Comparison of ENCODE assay signal across 12 cellular contexts in the genomic region with DNA sequence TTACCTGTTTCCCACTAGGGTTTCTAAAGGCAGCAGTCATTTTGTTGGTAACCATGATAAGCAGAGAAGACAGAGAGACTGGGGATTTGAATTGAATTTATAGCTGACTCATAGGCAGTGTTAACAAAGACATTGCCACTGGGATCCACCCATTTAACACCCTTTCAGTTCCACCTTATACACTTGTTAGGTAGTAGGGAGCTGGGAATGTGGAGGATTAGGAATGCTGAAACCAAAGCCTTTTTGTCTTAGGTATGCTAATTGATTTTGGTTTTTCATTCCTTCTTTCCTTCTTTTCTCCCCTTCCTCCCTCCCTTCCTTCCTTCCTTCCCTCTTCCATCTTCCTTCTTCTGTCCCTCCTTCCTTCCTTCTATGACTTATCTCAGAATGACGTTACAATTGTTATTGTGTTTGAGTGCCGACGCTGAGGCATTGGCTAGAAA. TPM values are rescaled to one million over a fixed set of nuclear protein-coding genes. Genes with fewer than 3 reads are reported as not detected.
A peak's percentile ranks its signal among the peaks of the same experiment; 100 is the strongest.
DNase-seq lines count a peak whose midpoint lies in the region; ATAC-seq, FAIRE-seq and TF ChIP-seq lines count a peak whose summit lies in the region.
"Had no signal": no experiment of that assay in that cellular context is flagged by ENCODE, and none has a peak within 500 bp of the region (broad histone marks: within the 10 kb centered on the region; RNA-seq: fewer than 3 reads in every experiment).

No MANE protein-coding gene starts in this region.

- no peak overlapping the region for H2BK120ac ChIP-seq in IMR-90 (ENCODE audit: low read depth, low read length)

- H3K36me3 ChIP-seq in GM23338 (ENCODE audit: insufficient read depth), result no peaks in the 10 kb centered on the region
- H3K36me3 ChIP-seq in IMR-90 (ENCODE audit: control insufficient read depth, insufficient read depth, low read length), result no peaks in the 10 kb centered on the region
- H3K36me3 ChIP-seq in astrocyte (ENCODE audit: insufficient read depth, low read length), result no peaks in the 10 kb centered on the region
- H3K36me3 ChIP-seq in HepG2 (replicated peaks in 1 of 2; ENCODE audit: control insufficient read depth in 1 of 2, insufficient read depth in 2 of 2, low read length in 2 of 2), result no peaks in the 10 kb centered on the region
- H3K36me3 ChIP-seq: lower lobe of right lung, transverse colon had no signal

- dilution Hi-C loops in IMR-90 (cut with HindIII; ENCODE audit: low sequenced_read_pairs, unreplicated experiment), result no loop called here

- TF ChIP-seq RAD21 in IMR-90 (IDR thresholded peaks at IDR 0.05; ENCODE audit: low read length) (no peak), HepG2 (CRISPR knock-in tag; IDR thresholded peaks at IDR 0.05) (no peak)

- no peak overlapping the region for H3K14ac ChIP-seq in IMR-90 (replicated peaks; ENCODE audit: low read depth, low read length)

- no peak overlapping the region for H4K8ac ChIP-seq in IMR-90 (ENCODE audit: low read depth in 2 of 2, low read length in 2 of 2)

- H3K9me3 ChIP-seq in IMR-90 (ENCODE audit: control insufficient read depth, insufficient read depth, low read length) (peaks cover 6% of the 10 kb centered on the region; the same call in 1 of the 2 replicates), astrocyte (ENCODE audit: insufficient read depth, low read depth, low read length) (no peaks in the 10 kb centered on the region), HepG2 (ENCODE audit: low read length) (no peaks in the 10 kb centered on the region)
- H3K9me3 ChIP-seq: lower lobe of right lung, transverse colon had no signal

- H3K27ac ChIP-seq in GM23338 (ENCODE audit: low read depth) (no peak overlapping the region), IMR-90 (ENCODE audit: insufficient read depth, low read length) (no peak overlapping the region), astrocyte (ENCODE audit: low read depth, low read length) (no peak overlapping the region), HepG2 (ENCODE audit: extremely low read length, insufficient read depth, low read length) (no peak overlapping the region)
- H3K27ac ChIP-seq: lower lobe of right lung, transverse colon had no signal

- 0 out of 2 replicates have a peak overlapping the region, but pooled peaks have one; percentile 6 for H3K4me3 ChIP-seq in GM23338
- H3K4me3 ChIP-seq in IMR-90 (ENCODE audit: insufficient read depth, low read depth, low read length), result no peak overlapping the region
- no peak overlapping the region for H3K4me3 ChIP-seq in astrocyte (ENCODE audit: insufficient read depth, low read depth, low read length)
- H3K4me3 ChIP-seq in HepG2 (replicated peaks in 1 of 3; ENCODE audit: insufficient read depth in 1 of 3, low read depth in 2 of 3, low read length in 3 of 3), result no peak overlapping the region
- H3K4me3 ChIP-seq: lower lobe of right lung, transverse colon had no signal

- H2BK5ac ChIP-seq in IMR-90 (ENCODE audit: low read depth, low read length, poor library complexity, severe bottlenecking), result no peak overlapping the region

- H3K27me3 Mint-ChIP-seq in GM23338 (ENCODE audit: insufficient read depth, low read depth, poor library complexity) (no peaks in the 10 kb centered on the region), astrocyte (ENCODE audit: low read depth, unreplicated experiment) (no peaks in the 10 kb centered on the region)

- no peak overlapping the region for H3K9ac ChIP-seq in IMR-90 (ENCODE audit: low read depth, low read length)
- no peak overlapping the region for H3K9ac ChIP-seq in astrocyte (ENCODE audit: low read length)
- H3K9ac ChIP-seq in HepG2 (ENCODE audit: insufficient read depth, low read depth, low read length), result no peak overlapping the region

- peak overlapping the region; percentile 60; the same call in 1 of the 3 replicates for H2BK15ac ChIP-seq in IMR-90 (ENCODE audit: low read depth, low read length)

- H3F3A ChIP-seq in GM23338 (replicated peaks; ENCODE audit: low read depth), result no peaks in the 10 kb centered on the region

- H3K36me3 Mint-ChIP-seq in GM23338 (ENCODE audit: low read depth) (no peaks in the 10 kb centered on the region), astrocyte (ENCODE audit: low read depth, unreplicated experiment) (no peaks in the 10 kb centered on the region)

- H3K4me2 ChIP-seq in GM23338 (peak overlapping the region; percentile 6), IMR-90 (ENCODE audit: low read depth, low read length) (no peak overlapping the region), astrocyte (ENCODE audit: low read length) (no peak overlapping the region), HepG2 (ENCODE audit: low read depth, low read length) (no peak overlapping the region)

- H3K27ac Mint-ChIP-seq in GM23338 (peak overlapping the region; percentile 95), astrocyte (ENCODE audit: unreplicated experiment) (no peak overlapping the region)

- H3K79me1 ChIP-seq in IMR-90 (ENCODE audit: low read depth in 1 of 2, low read length in 2 of 2), result no peaks in the 10 kb centered on the region

- BruUV-seq in IMR-90 (replicated peaks; lab: Mats Ljungman, UMichigan), result no TSS peak
- BruUV-seq in HepG2 (replicated peaks; lab: Mats Ljungman, UMichigan), result no TSS peak

- H4K91ac ChIP-seq in IMR-90 (ENCODE audit: insufficient read depth, low read depth, low read length), result no peak overlapping the region

- H2AFZ ChIP-seq in GM23338 (no peak overlapping the region), IMR-90 (replicated peaks; ENCODE audit: low read length, poor library complexity) (no peak overlapping the region), astrocyte (ENCODE audit: low read depth, low read length) (peak overlapping the region; percentile 0), HepG2 (ENCODE audit: low read length) (no peak overlapping the region)

- peaks cover 17% of the 10 kb centered on the region for H3K4me1 Mint-ChIP-seq in GM23338
- H3K4me1 Mint-ChIP-seq in astrocyte (ENCODE audit: low read depth, unreplicated experiment), result peaks cover 5% of the 10 kb centered on the region

- H3K79me2 ChIP-seq in GM23338 (replicated peaks; ENCODE audit: insufficient read depth), result no peaks in the 10 kb centered on the region
- H3K79me2 ChIP-seq in astrocyte (ENCODE audit: insufficient read depth, low read length), result no peaks in the 10 kb centered on the region
- no peaks in the 10 kb centered on the region for H3K79me2 ChIP-seq in HepG2 (ENCODE audit: insufficient read depth, low read length)

- POLR2A ChIA-PET in IMR-90 (lab: Charles Lee; ENCODE audit: unreplicated experiment), result no interaction called here
- POLR2A ChIA-PET in HepG2 (lab: Yijun Ruan, JAX), result no interaction called here

- H2AK9ac ChIP-seq in IMR-90 (replicated peaks; ENCODE audit: low read depth, low read length, poor library complexity), result no peak overlapping the region

- peaks cover 4% of the 10 kb centered on the region; the same call in 1 of the 2 replicates for H3K4me1 ChIP-seq in GM23338 (ENCODE audit: insufficient read depth)
- H3K4me1 ChIP-seq in IMR-90 (ENCODE audit: control insufficient read depth, insufficient read depth, low read length), result peaks cover 5% of the 10 kb centered on the region; the same call in 1 of the 2 replicates
- peaks cover 5% of the 10 kb centered on the region for H3K4me1 ChIP-seq in astrocyte (ENCODE audit: insufficient read depth, low read length)
- peaks cover 18% of the 10 kb centered on the region for H3K4me1 ChIP-seq in HepG2 (ENCODE audit: insufficient read depth, low read length)

- no peak overlapping the region for H2AK5ac ChIP-seq in IMR-90 (ENCODE audit: low read depth, low read length)

- H3K9me2 ChIP-seq in GM23338 (ENCODE audit: insufficient read depth), result no peaks in the 10 kb centered on the region

- H3K56ac ChIP-seq in IMR-90 (ENCODE audit: extremely low read depth, insufficient read depth, low read length), result no peak overlapping the region

- ATAC-seq in GM23338 (peak; percentile 97), IMR-90 (ENCODE audit: low read depth) (no peak), HepG2 (no peak)
- ATAC-seq: lower lobe of right lung had no signal

- no peak overlapping the region; the same call in 1 of the 2 replicates for H3K18ac ChIP-seq in IMR-90 (ENCODE audit: low read depth, low read length)

- peak; percentile 87 for DNase-seq in GM23338 (ENCODE audit: low spot score)
- no peak for DNase-seq in IMR-90
- no peak for DNase-seq in astrocyte (ENCODE audit: low read depth)
- peak; percentile 28 for DNase-seq in iris pigment epithelial cell (ENCODE audit: low read depth)
- no peak for DNase-seq in T-helper 1 cell
- no peak for DNase-seq in HepG2 (ENCODE audit: low spot score)
- DNase-seq in dedifferentiated amniotic fluid mesenchymal stem cell (ENCODE audit: extremely low spot score), result no peak
- DNase-seq in SIG-M5 (lab: John Stamatoyannopoulos, UW), result no peak
- DNase-seq: activated T-cell treated with anti-CD3 and anti-CD28 coated beads, Interleukin-2, amount 50 U/mL, for 48 hours; effector CD4-positive, alpha-beta T cell; lower lobe of right lung; transverse colon had no signal

- CTCF ChIA-PET in IMR-90 (lab: Yijun Ruan, JAX), result interaction anchor here (0.6 kb wide), 1 partner anchor 16 kb away, joined by 5 read pairs; no protein-coding TSS in a partner anchor
- CTCF ChIA-PET in HepG2 (lab: Yijun Ruan, JAX; ENCODE audit: low intra/inter-chr PET ratio, low total read pairs), result no interaction called here

- peaks cover 3% of the 10 kb centered on the region; the same call in 1 of the 2 replicates for H3K9me1 ChIP-seq in IMR-90 (ENCODE audit: insufficient read depth, low read length)

- 0 out of 2 replicates have a peak overlapping the region, but pooled peaks have one; percentile 20 for H3K4ac ChIP-seq in IMR-90 (ENCODE audit: low read depth, low read length)

- H3K9me3 Mint-ChIP-seq in GM23338 (no peaks in the 10 kb centered on the region), astrocyte (ENCODE audit: unreplicated experiment) (no peaks in the 10 kb centered on the region)

- H3K23ac ChIP-seq in IMR-90 (ENCODE audit: low read depth, low read length), result no peak overlapping the region; the same call in 1 of the 2 replicates

- no CpG with 5 or more reads among the region's 3 CpGs for WGBS in IMR-90 (ENCODE audit: extremely low coverage in 2 of 2, insufficient read length in 1 of 2), 2 experiments
- WGBS in HepG2 (ENCODE audit: low lambda C conversion rate), result 61% methylated on average over 3 of the region's 3 CpGs

- no peak overlapping the region for H4K5ac ChIP-seq in IMR-90 (ENCODE audit: low read depth, low read length)

- intact Hi-C loops in IMR-90 (cut with micrococcal nuclease) (no loop called here), HepG2 (cut with micrococcal nuclease; ENCODE audit: unreplicated experiment) (no loop called here)

- TF ChIP-seq POLR2A in IMR-90 (IDR thresholded peaks at IDR 0.05; ENCODE audit: low read depth, low read length) (no peak), HepG2 (IDR thresholded peaks at IDR 0.05; ENCODE audit: insufficient read depth in 1 of 2, low read depth in 2 of 2, low read length in 2 of 2) (no peak)

- no peak for TF ChIP-seq EP300 in HepG2 (IDR thresholded peaks at IDR 0.05; ENCODE audit: low read depth in 2 of 2, low read length in 2 of 2)
- no peak for TF ChIP-seq EP300 in HepG2 (CRISPR knock-in tag; IDR thresholded peaks at IDR 0.05; ENCODE audit: borderline replicate concordance)

- in situ Hi-C loops in IMR-90 (cut with MboI; ENCODE audit: low sequenced_read_pairs), result no loop called here
- in situ Hi-C loops in HepG2 (cut with HindIII; ENCODE audit: extremely low pct_ligation_motif_present, low pct_unique_long_range_greater_than_20kb), result no loop called here

- FAIRE-seq in astrocyte (lab: Jason Lieb, UNC) (no peak), HepG2 (lab: Jason Lieb, UNC) (no peak)

- no peaks in the 10 kb centered on the region for H4K20me1 ChIP-seq in GM23338 (replicated peaks; ENCODE audit: insufficient read depth)
- no peaks in the 10 kb centered on the region for H4K20me1 ChIP-seq in IMR-90 (ENCODE audit: insufficient read depth, low read length)
- H4K20me1 ChIP-seq in astrocyte (ENCODE audit: insufficient read depth, low read length), result no peaks in the 10 kb centered on the region
- H4K20me1 ChIP-seq in HepG2 (ENCODE audit: insufficient read depth, low read length), result no peaks in the 10 kb centered on the region

- H2BK20ac ChIP-seq in IMR-90 (ENCODE audit: low read depth, low read length), result no peak overlapping the region

- peak overlapping the region; percentile 65 for H3K4me3 Mint-ChIP-seq in GM23338
- H3K4me3 Mint-ChIP-seq in astrocyte (ENCODE audit: unreplicated experiment), result no peak overlapping the region

- H3K27me3 ChIP-seq in GM23338 (ENCODE audit: insufficient read depth), result no peaks in the 10 kb centered on the region
- no peaks in the 10 kb centered on the region for H3K27me3 ChIP-seq in IMR-90 (ENCODE audit: control insufficient read depth, insufficient read depth, low read length)
- no peaks in the 10 kb centered on the region for H3K27me3 ChIP-seq in astrocyte (ENCODE audit: insufficient read depth, low read length)
- H3K27me3 ChIP-seq in HepG2 (ENCODE audit: control insufficient read depth in 1 of 2, insufficient read depth in 2 of 2, low read length in 2 of 2), result no peaks in the 10 kb centered on the region; a peak in 1 of 5 replicates
- H3K27me3 ChIP-seq: transverse colon had no signal

- no peak for TF ChIP-seq CTCF in GM23338 (conservative IDR thresholded peaks at IDR 0.05; ENCODE audit: low read depth in 2 of 2)
- no peak for TF ChIP-seq CTCF in IMR-90 (conservative IDR thresholded peaks at IDR 0.05; ENCODE audit: low read depth, low read length)
- no peak for TF ChIP-seq CTCF in astrocyte (IDR thresholded peaks at IDR 0.05; ENCODE audit: insufficient read depth, low read depth, low read length)
- no peak for TF ChIP-seq CTCF in HepG2 (CRISPR knock-in tag; IDR thresholded peaks at IDR 0.05)

RNA-seq across cellular contexts. Expression of a gene that starts 7.5 kb away (rescaled TPM):
- total RNA-seq in GM23338 (2014; rRNA removed; shearing (Covaris generic)), result 6.5 and 15.6 TPM in 2 replicates
- polyA plus RNA-seq in GM23338 (2016; fragmentation: Nextera tagmentation; extraction: Ambion mirVana), result 16.7 and 24.8 TPM in 2 replicates
- 26.9 and 54.4 TPM in 2 replicates for total RNA-seq in IMR-90 (2012; rRNA removed)
- polyA plus RNA-seq in IMR-90 (2012; rRNA removed), result 10.2 and 13.9 TPM in 2 replicates
- 2.6 and 3.4 TPM in 2 replicates for polyA plus RNA-seq in IMR-90 (2012; cell fraction: cytosol; rRNA removed)
- polyA plus RNA-seq in IMR-90 (2012; cell fraction: nucleus; rRNA removed; ENCODE audit: low replicate concordance), result 1.7 and 10.9 TPM in 2 replicates
- total RNA-seq in astrocyte, result 80.3 and 80.4 TPM in 2 replicates
- total RNA-seq in HepG2 (2016; rRNA removed; fragmentation: Illumina TruSeq; extraction: Trizol), result 12.6 and 17.5 TPM in 2 replicates
- total RNA-seq in HepG2 (2016; cell fraction: cytosol; rRNA removed; fragmentation: Illumina TruSeq; extraction: Trizol; ENCODE audit: low read depth), result 27.4 and 31.9 TPM in 2 replicates
- 13.3 and 18.2 TPM in 2 replicates for total RNA-seq in HepG2 (2016; cell fraction: insoluble cytoplasmic fraction; rRNA removed; fragmentation: Illumina TruSeq; extraction: Trizol)
- 12.8 and 14.6 TPM in 2 replicates for total RNA-seq in HepG2 (2016; cell fraction: membrane; rRNA removed; fragmentation: Illumina TruSeq; extraction: Trizol)
- 24.1 and 25.1 TPM in 2 replicates for total RNA-seq in HepG2 (2016; cell fraction: nucleus; rRNA removed; fragmentation: Illumina TruSeq; extraction: Trizol)
- 3.6 and 4.0 TPM in 2 replicates for polyA plus RNA-seq in HepG2 (2011; rRNA removed)
- polyA plus RNA-seq in HepG2 (2011; cell fraction: cytosol; rRNA removed), result 2.4 and 2.8 TPM in 2 replicates
- polyA plus RNA-seq in HepG2 (2011; cell fraction: nucleus; rRNA removed), result 1.9 and 2.6 TPM in 2 replicates
- polyA plus RNA-seq in HepG2 (2012), result 2.4 and 3.1 TPM in 2 replicates
- 0.24 and 0.27 TPM in 2 replicates for polyA plus RNA-seq in HepG2 (2016; cell fraction: cytosol; fragmentation: Illumina TruSeq; extraction: Trizol; ENCODE audit: low read depth)
- 7.3 and 10.4 TPM in 2 replicates for polyA plus RNA-seq in HepG2 (2016; cell fraction: insoluble cytoplasmic fraction; fragmentation: Illumina TruSeq; extraction: Trizol; ENCODE audit: low read depth)
- 1.1 and 1.3 TPM in 2 replicates for polyA plus RNA-seq in HepG2 (2016; cell fraction: membrane; fragmentation: Illumina TruSeq; extraction: Trizol; ENCODE audit: low read depth)
- 6.1 and 7.9 TPM in 2 replicates for polyA plus RNA-seq in HepG2 (2016; cell fraction: nucleus; fragmentation: Illumina TruSeq; extraction: Trizol; ENCODE audit: insufficient read depth, low read depth)
- polyA minus RNA-seq in HepG2 (2011; rRNA and poly(A)+ RNA removed; ENCODE audit: low replicate concordance), result 4.4 and 9.0 TPM in 2 replicates
- polyA minus RNA-seq in HepG2 (2011; cell fraction: cytosol; rRNA and poly(A)+ RNA removed), result 7.7 and 10.7 TPM in 2 replicates
- polyA minus RNA-seq in HepG2 (2011; cell fraction: nucleus; rRNA and poly(A)+ RNA removed), result 26.5 and 26.9 TPM in 2 replicates

RNA-seq across cellular contexts. Expression of a gene that starts 39.5 kb away (rescaled TPM):
- 2,030 and 2,182 TPM in 2 replicates for total RNA-seq in GM23338 (2014; rRNA removed; shearing (Covaris generic))
- polyA plus RNA-seq in GM23338 (2016; fragmentation: Nextera tagmentation; extraction: Ambion mirVana) (3,547 and 4,172 TPM in 2 replicates), IMR-90 (2012; rRNA removed) (1,239 and 1,406 TPM in 2 replicates), HepG2 (2011; rRNA removed) (2,158 and 2,520 TPM in 2 replicates)
- total RNA-seq in IMR-90 (2012; rRNA removed) (1,679 and 1,907 TPM in 2 replicates), astrocyte (741 and 846 TPM in 2 replicates), HepG2 (2016; rRNA removed; fragmentation: Illumina TruSeq; extraction: Trizol) (2,304 and 2,854 TPM in 2 replicates)
- 609 and 629 TPM in 2 replicates for polyA plus RNA-seq in IMR-90 (2012; cell fraction: cytosol; rRNA removed)
- polyA plus RNA-seq in IMR-90 (2012; cell fraction: nucleus; rRNA removed; ENCODE audit: low replicate concordance), result 99.4 and 681 TPM in 2 replicates
- total RNA-seq in HepG2 (2016; cell fraction: cytosol; rRNA removed; fragmentation: Illumina TruSeq; extraction: Trizol; ENCODE audit: low read depth), result 2,679 and 3,195 TPM in 2 replicates
- 2,274 and 2,770 TPM in 2 replicates for total RNA-seq in HepG2 (2016; cell fraction: insoluble cytoplasmic fraction; rRNA removed; fragmentation: Illumina TruSeq; extraction: Trizol)
- 4,681 and 5,440 TPM in 2 replicates for total RNA-seq in HepG2 (2016; cell fraction: membrane; rRNA removed; fragmentation: Illumina TruSeq; extraction: Trizol)
- 835 and 930 TPM in 2 replicates for total RNA-seq in HepG2 (2016; cell fraction: nucleus; rRNA removed; fragmentation: Illumina TruSeq; extraction: Trizol)
- 1,791 and 2,684 TPM in 2 replicates for polyA plus RNA-seq in HepG2 (2011; cell fraction: cytosol; rRNA removed)
- 439 and 543 TPM in 2 replicates for polyA plus RNA-seq in HepG2 (2011; cell fraction: nucleus; rRNA removed)
- polyA plus RNA-seq in HepG2 (2012), result 3,634 and 4,341 TPM in 2 replicates
- 2,391 and 2,662 TPM in 2 replicates for polyA plus RNA-seq in HepG2 (2016; cell fraction: cytosol; fragmentation: Illumina TruSeq; extraction: Trizol; ENCODE audit: low read depth)
- 2,258 and 2,332 TPM in 2 replicates for polyA plus RNA-seq in HepG2 (2016; cell fraction: insoluble cytoplasmic fraction; fragmentation: Illumina TruSeq; extraction: Trizol; ENCODE audit: low read depth)
- polyA plus RNA-seq in HepG2 (2016; cell fraction: membrane; fragmentation: Illumina TruSeq; extraction: Trizol; ENCODE audit: low read depth), result 3,797 and 4,128 TPM in 2 replicates
- polyA plus RNA-seq in HepG2 (2016; cell fraction: nucleus; fragmentation: Illumina TruSeq; extraction: Trizol; ENCODE audit: insufficient read depth, low read depth), result 1,172 and 1,187 TPM in 2 replicates
- polyA minus RNA-seq in HepG2 (2011; rRNA and poly(A)+ RNA removed; ENCODE audit: low replicate concordance), result 995 and 1,624 TPM in 2 replicates
- 597 and 687 TPM in 2 replicates for polyA minus RNA-seq in HepG2 (2011; cell fraction: cytosol; rRNA and poly(A)+ RNA removed)
- 346 and 489 TPM in 2 replicates for polyA minus RNA-seq in HepG2 (2011; cell fraction: nucleus; rRNA and poly(A)+ RNA removed)

Comparison
In these comparisons a context has a peak if more than half of its experiments do, and no peak if none do; other contexts are left out.
1. DNase-seq: peak in GM23338 (single experiment) and iris pigment epithelial cell (single experiment); none in IMR-90 (single experiment), astrocyte (single experiment), T-helper 1 cell (0 of 5), HepG2 (single experiment), dedifferentiated amniotic fluid mesenchymal stem cell (single experiment) and SIG-M5 (single experiment).